18 cellular contexts compared by ENCODE assay signal in genomic region chr6:41589636-41590622, GRCh38. TPM values are rescaled to one million over a fixed set of nuclear protein-coding genes. Genes with fewer than 3 reads are reported as not detected.
A peak's percentile ranks its signal among the peaks of the same experiment; 100 is the strongest.
DNase-seq lines count a peak whose midpoint lies in the region; ATAC-seq and TF ChIP-seq lines count a peak whose summit lies in the region.
"Had no signal": no experiment of that assay in that cellular context is flagged by ENCODE, and none has a peak within 500 bp of the region (broad histone marks: within the 10 kb centered on the region; RNA-seq: fewer than 3 reads in every experiment).

No MANE protein-coding gene starts in this region.

- H3K36me3 ChIP-seq in mesenchymal stem cell (ENCODE audit: control insufficient read depth in 1 of 2, insufficient read depth in 2 of 2, low read depth in 1 of 2, low read length in 2 of 2) (peaks cover 25 to 89% of the 10 kb centered on the region in 2 experiments), mesendoderm (ENCODE audit: control insufficient read depth, insufficient read depth, low read length) (peaks cover 1% of the 10 kb centered on the region)

- H3K79me2 ChIP-seq in mesendoderm (ENCODE audit: control insufficient read depth, insufficient read depth, low read length) = no peaks in the 10 kb centered on the region

- H3K4ac ChIP-seq in mesenchymal stem cell (ENCODE audit: low read depth in 1 of 2, low read length in 2 of 2) = no peak overlapping the region
- no peak overlapping the region for H3K4ac ChIP-seq in mesendoderm (ENCODE audit: low read depth, low read length)

- H3K4me3 ChIP-seq in mesenchymal stem cell (ENCODE audit: insufficient read depth in 1 of 2, low read depth in 1 of 2, low read length in 2 of 2) (no peak overlapping the region), mesendoderm (ENCODE audit: low read length) (no peak overlapping the region)
- H3K4me3 ChIP-seq: A549, BLaER1, HAP-1 had no signal

- peaks cover 4% of the 10 kb centered on the region; the same call in 1 of the 2 replicates for H3K36me3 Mint-ChIP-seq in WTC11
- H3K36me3 Mint-ChIP-seq: IgD-negative memory B cell had no signal

- no peak overlapping the region for H3K27ac Mint-ChIP-seq in stimulated activated naive CD8-positive, alpha-beta T cell treated with anti-CD3 and anti-CD28 coated beads, Interleukin-15, amount 100 ng/mL, for 72 hours
- peak overlapping the region; percentile 27; the same call in 1 of the 2 replicates for H3K27ac Mint-ChIP-seq in WTC11
- H3K27ac Mint-ChIP-seq: CD8-positive, alpha-beta T cell had no signal

- H3K9me3 Mint-ChIP-seq in stimulated activated naive CD8-positive, alpha-beta T cell treated with anti-CD3 and anti-CD28 coated beads, Interleukin-15, amount 100 ng/mL, for 72 hours = no peaks in the 10 kb centered on the region
- no peaks in the 10 kb centered on the region for H3K9me3 Mint-ChIP-seq in WTC11
- H3K9me3 Mint-ChIP-seq: CD14-positive monocyte; CD8-positive, alpha-beta T cell; IgD-negative memory B cell had no signal

- CTCF ChIA-PET in WTC11 (lab: Charles Lee) = interaction anchor here (0.6 to 3.0 kb wide), 12 partner anchors 10 to 222 kb away, joined by 3 to 27 read pairs (median 4); no protein-coding TSS in a partner anchor

- peak; percentile 16 for ATAC-seq in stimulated activated naive CD8-positive, alpha-beta T cell treated with anti-CD3 and anti-CD28 coated beads, Interleukin-15, amount 100 ng/mL, for 72 hours
- no peak for ATAC-seq in stimulated activated naive CD8-positive, alpha-beta T cell treated with anti-CD3 and anti-CD28 coated beads, Interleukin-15, Interleukin-2, amounts not matched to agents 100 U/mL and 50 U/mL, for 24 hours
- no peak for ATAC-seq in WTC11
- ATAC-seq: A549; CD8-positive, alpha-beta T cell had no signal

- H3K4me1 Mint-ChIP-seq in stimulated activated naive CD8-positive, alpha-beta T cell treated with anti-CD3 and anti-CD28 coated beads, Interleukin-15, amount 100 ng/mL, for 72 hours = peaks cover 16% of the 10 kb centered on the region
- peaks cover 51% of the 10 kb centered on the region for H3K4me1 Mint-ChIP-seq in WTC11
- H3K4me1 Mint-ChIP-seq: CD14-positive monocyte had no signal

- H3K27ac ChIP-seq in mesenchymal stem cell (ENCODE audit: low read length, poor library complexity, severe bottlenecking) (no peak overlapping the region), mesendoderm (ENCODE audit: low read depth, low read length) (no peak overlapping the region)
- H3K27ac ChIP-seq: A549, BLaER1 had no signal

- POLR2A ChIA-PET in WTC11 (lab: Charles Lee) = interaction anchor here (1.3 kb wide), 1 partner anchor 11 kb away, joined by 4 read pairs; no protein-coding TSS in a partner anchor

- H2BK12ac ChIP-seq in mesenchymal stem cell (ENCODE audit: low read length in 2 of 2) = no peak overlapping the region

- H4K8ac ChIP-seq in mesenchymal stem cell (ENCODE audit: low read length) (no peak overlapping the region), mesendoderm (ENCODE audit: low read depth, low read length) (no peak overlapping the region)

- H4K5ac ChIP-seq in mesendoderm (ENCODE audit: low read length) = no peak overlapping the region

- H3K79me1 ChIP-seq in mesenchymal stem cell (replicated peaks; ENCODE audit: low read length, poor library complexity, severe bottlenecking) (peaks cover 12% of the 10 kb centered on the region), mesendoderm (ENCODE audit: low read length) (no peaks in the 10 kb centered on the region)

- no peak overlapping the region for H3K4me3 Mint-ChIP-seq in stimulated activated naive CD8-positive, alpha-beta T cell treated with anti-CD3 and anti-CD28 coated beads, Interleukin-15, amount 100 ng/mL, for 72 hours
- H3K4me3 Mint-ChIP-seq in WTC11 = no peak overlapping the region
- H3K4me3 Mint-ChIP-seq: CD14-positive monocyte; CD8-positive, alpha-beta T cell; IgD-negative memory B cell had no signal

- H2BK5ac ChIP-seq in mesenchymal stem cell (ENCODE audit: low read depth, low read length, poor library complexity, severe bottlenecking) (no peak overlapping the region), mesendoderm (ENCODE audit: low read length) (no peak overlapping the region)

- no peak overlapping the region for H3K14ac ChIP-seq in mesenchymal stem cell (ENCODE audit: low read length in 2 of 2)

- H2BK120ac ChIP-seq in mesenchymal stem cell (ENCODE audit: low read depth, low read length) (no peak overlapping the region), mesendoderm (ENCODE audit: low read depth, low read length) (no peak overlapping the region)

- H3K4me1 ChIP-seq in mesenchymal stem cell (ENCODE audit: control insufficient read depth, insufficient read depth, low read depth, low read length) (peaks cover 4% of the 10 kb centered on the region), mesendoderm (ENCODE audit: control insufficient read depth, low read depth, low read length) (no peaks in the 10 kb centered on the region)
- H3K4me1 ChIP-seq: HAP-1 had no signal

- H3K23ac ChIP-seq in mesenchymal stem cell (ENCODE audit: low read length in 2 of 2) (no peak overlapping the region), mesendoderm (ENCODE audit: low read length) (no peak overlapping the region)

- H2AK5ac ChIP-seq in mesenchymal stem cell (ENCODE audit: low read length, severe bottlenecking) (no peak overlapping the region), mesendoderm (ENCODE audit: low read length) (no peak overlapping the region)

- H3K9me3 ChIP-seq in mesenchymal stem cell (ENCODE audit: control insufficient read depth, low read length) = no peaks in the 10 kb centered on the region
- H3K9me3 ChIP-seq: A549, BLaER1, HAP-1 had no signal

- no peak overlapping the region for H2AFZ ChIP-seq in mesenchymal stem cell (ENCODE audit: low read depth, low read length)

- H3K9ac ChIP-seq in mesenchymal stem cell (ENCODE audit: low read length) (no peak overlapping the region), mesendoderm (ENCODE audit: low read length) (no peak overlapping the region)
- H3K9ac ChIP-seq: BLaER1 had no signal

- H3K27me3 ChIP-seq in mesenchymal stem cell (ENCODE audit: control insufficient read depth in 1 of 2, insufficient read depth in 1 of 2, low read length in 2 of 2) = no peaks in the 10 kb centered on the region
- no peaks in the 10 kb centered on the region for H3K27me3 ChIP-seq in mesendoderm (ENCODE audit: insufficient read depth, low read length, poor library complexity)
- H3K27me3 ChIP-seq: BLaER1 had no signal

- H3K27me3 Mint-ChIP-seq in stimulated activated naive CD8-positive, alpha-beta T cell treated with anti-CD3 and anti-CD28 coated beads, Interleukin-15, amount 100 ng/mL, for 72 hours = no peaks in the 10 kb centered on the region
- peaks cover 5% of the 10 kb centered on the region; the same call in 1 of the 2 replicates for H3K27me3 Mint-ChIP-seq in WTC11 (ENCODE audit: low read depth)
- H3K27me3 Mint-ChIP-seq: IgD-negative memory B cell had no signal

- TF ChIP-seq CTCF in WTC11 (IDR thresholded peaks at IDR 0.05) = no peak

- H3K56ac ChIP-seq in mesendoderm (ENCODE audit: low read length) = no peak overlapping the region

- 95% methylated on average over 37 of the region's 39 CpGs for WGBS in mesenchymal stem cell
- no CpG with 5 or more reads among the region's 39 CpGs for WGBS in mesendoderm (ENCODE audit: extremely low coverage, insufficient coverage, low lambda C conversion rate)

- no peak for DNase-seq in stimulated activated naive CD8-positive, alpha-beta T cell treated with anti-CD3 and anti-CD28 coated beads, Interleukin-15, amount 100 ng/mL, for 72 hours
- DNase-seq in stimulated activated naive CD8-positive, alpha-beta T cell treated with anti-CD3 and anti-CD28 coated beads, Interleukin-15, Interleukin-2, amounts not matched to agents 100 U/mL and 50 U/mL, for 24 hours = no peak
- DNase-seq in WTC11 (ENCODE audit: low spot score) (no peak), mesenchymal stem cell (no peak), OCI-M1 (lab: John Stamatoyannopoulos, UW) (no peak), mesendoderm (no peak)
- DNase-seq in effector CD4-positive, alpha-beta T cell = no peak
- DNase-seq: AML-193; Calu3; CD8-positive, alpha-beta T cell; DMS79 treated with DMSO at 0.1 percent for 48 hours; GF-D8; KG1 had no signal

- H3K18ac ChIP-seq in mesenchymal stem cell (ENCODE audit: low read depth in 1 of 2, low read length in 2 of 2) (no peak overlapping the region), mesendoderm (ENCODE audit: low read length) (no peak overlapping the region)

- H3K4me2 ChIP-seq in mesenchymal stem cell (ENCODE audit: low read length, poor library complexity, severe bottlenecking) (no peak overlapping the region), mesendoderm (ENCODE audit: low read length) (no peak overlapping the region)
- H3K4me2 ChIP-seq: A549, BLaER1 had no signal

- H4K91ac ChIP-seq in mesenchymal stem cell (ENCODE audit: low read length) = peak overlapping the region; percentile 39

- H2BK15ac ChIP-seq in mesenchymal stem cell (ENCODE audit: low read depth, poor library complexity, severe bottlenecking) (no peak overlapping the region), mesendoderm (replicated peaks; ENCODE audit: low read depth) (no peak overlapping the region)

TF ChIP-seq in WTC11, 78 proteins besides CTCF, POLR2A, EP300 and RAD21 (continues in another document):
- no peak for TF ChIP-seq PRRX2 (CRISPR knock-in tag; IDR thresholded peaks at IDR 0.05)
- TF ChIP-seq SMAD4 (CRISPR knock-in tag; IDR thresholded peaks at IDR 0.05) = no peak
- no peak for TF ChIP-seq ZNF423 (CRISPR knock-in tag; IDR thresholded peaks at IDR 0.05)
- no peak for TF ChIP-seq HMGA2 (CRISPR knock-in tag; IDR thresholded peaks at IDR 0.05)
- no peak for TF ChIP-seq ATF2 (CRISPR knock-in tag; IDR thresholded peaks at IDR 0.05; ENCODE audit: borderline replicate concordance, low read depth)
- TF ChIP-seq FOXJ3 (CRISPR knock-in tag; IDR thresholded peaks at IDR 0.05; ENCODE audit: borderline replicate concordance) = no peak
- TF ChIP-seq ZNF121 (CRISPR knock-in tag; IDR thresholded peaks at IDR 0.05) = no peak

RNA-seq across cellular contexts. Expression of gene FOXP4, which starts 43.7 kb away (rescaled TPM):
- 19.5 to 36.6 TPM (median 19.8 TPM) in 3 replicates for total RNA-seq in WTC11 (2021)
- polyA plus RNA-seq in mesenchymal stem cell (2013, experiment 1 of 2) = 23.4 TPM
- polyA plus RNA-seq in mesenchymal stem cell (2013, experiment 2 of 2) = 22.7 TPM
- polyA plus RNA-seq in mesendoderm (2013, experiment 1 of 2) = 9.2 TPM
- 8.4 TPM for polyA plus RNA-seq in mesendoderm (2013, experiment 2 of 2)

RNA-seq across cellular contexts. Expression of gene MDFI, which starts 48.3 kb away (rescaled TPM):
- total RNA-seq in WTC11 (2021) = 63.2 to 86.2 TPM (median 74.6 TPM) in 3 replicates
- 48.8 TPM for polyA plus RNA-seq in mesenchymal stem cell (2013, experiment 1 of 2)
- polyA plus RNA-seq in mesenchymal stem cell (2013, experiment 2 of 2) = 49.1 TPM
- 68.1 TPM for polyA plus RNA-seq in mesendoderm (2013, experiment 1 of 2)
- 63.7 TPM for polyA plus RNA-seq in mesendoderm (2013, experiment 2 of 2)
- total RNA-seq: CD8-positive, alpha-beta T cell had no signal
- polyA plus RNA-seq: CD14-positive monocyte, IgD-negative memory B cell had no signal
